Comparison of ENCODE assay signal across 8 cellular contexts in the genomic region with DNA sequence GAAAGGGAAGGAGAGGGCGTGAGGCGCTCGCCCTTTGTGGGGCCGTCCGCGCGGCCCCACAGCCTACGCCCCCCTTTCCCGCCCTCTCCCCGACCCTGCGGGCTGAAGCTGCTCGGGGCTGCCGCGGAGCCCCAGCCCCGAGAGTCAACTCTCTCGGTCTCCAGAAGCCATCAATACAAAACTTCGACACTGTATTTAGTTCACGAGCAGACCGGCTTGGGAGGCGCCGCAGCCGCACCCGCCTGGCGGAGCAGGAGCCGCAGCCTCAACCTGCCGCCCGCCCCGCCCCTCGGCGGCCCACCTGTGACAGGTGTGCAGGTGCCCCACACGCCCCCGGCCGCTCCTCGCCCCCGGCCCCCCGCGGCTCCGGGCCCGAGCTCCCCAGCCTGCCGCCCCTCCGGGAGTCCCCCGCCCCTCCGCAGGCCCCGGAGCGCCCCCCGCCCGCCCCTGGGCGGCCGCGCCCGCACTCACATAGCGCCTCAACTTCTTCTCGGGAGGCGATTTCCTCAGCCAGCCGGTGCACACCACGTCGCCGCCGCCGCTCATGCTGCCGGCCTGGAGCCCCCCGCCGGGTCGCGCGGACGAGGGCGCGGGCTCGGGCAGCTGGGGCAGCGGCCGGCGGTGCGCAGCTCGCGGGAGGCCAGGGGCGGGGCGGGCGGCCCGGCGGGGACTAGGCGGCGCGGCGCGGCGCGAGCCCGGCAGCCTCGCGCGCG. TPM values are rescaled to one million over a fixed set of nuclear protein-coding genes. Genes with fewer than 3 reads are reported as not detected.
DNase-seq lines count a peak whose midpoint lies in the region; ATAC-seq and TF ChIP-seq lines count a peak whose summit lies in the region.

A gene with protein sequence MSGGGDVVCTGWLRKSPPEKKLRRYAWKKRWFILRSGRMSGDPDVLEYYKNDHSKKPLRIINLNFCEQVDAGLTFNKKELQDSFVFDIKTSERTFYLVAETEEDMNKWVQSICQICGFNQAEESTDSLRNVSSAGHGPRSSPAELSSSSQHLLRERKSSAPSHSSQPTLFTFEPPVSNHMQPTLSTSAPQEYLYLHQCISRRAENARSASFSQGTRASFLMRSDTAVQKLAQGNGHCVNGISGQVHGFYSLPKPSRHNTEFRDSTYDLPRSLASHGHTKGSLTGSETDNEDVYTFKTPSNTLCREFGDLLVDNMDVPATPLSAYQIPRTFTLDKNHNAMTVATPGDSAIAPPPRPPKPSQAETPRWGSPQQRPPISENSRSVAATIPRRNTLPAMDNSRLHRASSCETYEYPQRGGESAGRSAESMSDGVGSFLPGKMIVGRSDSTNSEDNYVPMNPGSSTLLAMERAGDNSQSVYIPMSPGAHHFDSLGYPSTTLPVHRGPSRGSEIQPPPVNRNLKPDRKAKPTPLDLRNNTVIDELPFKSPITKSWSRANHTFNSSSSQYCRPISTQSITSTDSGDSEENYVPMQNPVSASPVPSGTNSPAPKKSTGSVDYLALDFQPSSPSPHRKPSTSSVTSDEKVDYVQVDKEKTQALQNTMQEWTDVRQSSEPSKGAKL (minus strand): TSS at position 646 of the 713 bp plus-strand sequence. CDS start 100 bp downstream, at position 546.

- peak; percentile 19 for ATAC-seq in GM19395 (IDR thresholded peaks at IDR 0.05; ENCODE audit: unreplicated experiment)
- ATAC-seq in activated T-helper 17 cell treated with anti-CD3 and anti-CD28 coated beads, Interleukin-2, amount 50 U/mL, for 72 hours (replicated peaks): peak; percentile 81
- ATAC-seq in gastroesophageal sphincter: no peak

- H3K4me1 ChIP-seq in HUES64 (ENCODE audit: insufficient read depth, low read length) (peaks cover 15% of the 10 kb centered on the region), gastroesophageal sphincter (peaks cover 0 to 59% (median 18%) of the 10 kb centered on the region in 3 donors), osteoblast (ENCODE audit: insufficient read depth, low read length) (peaks cover 37% of the 10 kb centered on the region)

- H3K27ac Mint-ChIP-seq in activated T-helper 17 cell treated with anti-CD3 and anti-CD28 coated beads, Interleukin-2, amount 50 U/mL, for 72 hours: peak within 1 kb of the TSS; percentile 89

- WGBS in HUES64: under 1% methylated on average over 92 of the region's 93 CpGs
- 5% methylated on average over 4 of the region's 93 CpGs; no CpG with 5 or more reads in 1 of the 2 donors for WGBS in gastroesophageal sphincter (ENCODE audit: low coverage in 1 of 2), 2 donors

- peak within 1 kb of the TSS; percentile 85 for H3K9ac ChIP-seq in HUES64 (ENCODE audit: low read depth, low read length)

- H3K9me3 ChIP-seq in HUES64 (ENCODE audit: insufficient read depth, low read depth, low read length) (no peaks in the 10 kb centered on the region), gastroesophageal sphincter (no peaks in the 10 kb centered on the region), osteoblast (ENCODE audit: low read depth, low read length) (no peaks in the 10 kb centered on the region)

- H3K27ac ChIP-seq in HUES64 (ENCODE audit: low read depth, low read length) (peak within 1 kb of the TSS; percentile 76), gastroesophageal sphincter (peak within 1 kb of the TSS; percentile 89 to 100 (median 94)), osteoblast (ENCODE audit: low read depth, low read length) (peak within 1 kb of the TSS; percentile 93)

- no peak for TF ChIP-seq CTCF in AG04449 (IDR thresholded peaks at IDR 0.05; ENCODE audit: insufficient read depth, low read length, missing control alignments)
- no peak for TF ChIP-seq CTCF in gastroesophageal sphincter (IDR thresholded peaks at IDR 0.05)
- TF ChIP-seq CTCF in osteoblast (IDR thresholded peaks at IDR 0.05; ENCODE audit: extremely low read depth, low read depth, low read length): no peak

- peaks cover 13% of the 10 kb centered on the region for H3K79me2 ChIP-seq in osteoblast (ENCODE audit: insufficient read depth, low read length)

- H3K27me3 Mint-ChIP-seq in activated T-helper 17 cell treated with anti-CD3 and anti-CD28 coated beads, Interleukin-2, amount 50 U/mL, for 72 hours: peaks cover 13% of the 10 kb centered on the region

- TF ChIP-seq EP300 in gastroesophageal sphincter (IDR thresholded peaks at IDR 0.05): no peak

- H4K20me1 ChIP-seq in osteoblast (ENCODE audit: insufficient read depth, low read length): no peaks in the 10 kb centered on the region

- H3K4me3 Mint-ChIP-seq in activated T-helper 17 cell treated with anti-CD3 and anti-CD28 coated beads, Interleukin-2, amount 50 U/mL, for 72 hours: peak within 1 kb of the TSS; percentile 87

- H2AFZ ChIP-seq in osteoblast (ENCODE audit: low read length): peak within 1 kb of the TSS; percentile 82

- POLR2A ChIA-PET in AG04449 (lab: Yijun Ruan, JAX): no interaction called here

- H3K27me3 ChIP-seq in HUES64 (ENCODE audit: insufficient read depth, low read length): peaks cover 16% of the 10 kb centered on the region
- H3K27me3 ChIP-seq in gastroesophageal sphincter: no peaks in the 10 kb centered on the region
- H3K27me3 ChIP-seq in osteoblast (ENCODE audit: insufficient read depth, low read length): no peaks in the 10 kb centered on the region

- H3K4me2 ChIP-seq in osteoblast (ENCODE audit: insufficient read depth, low read length): peak within 1 kb of the TSS; percentile 90

- H3K9me3 Mint-ChIP-seq in activated T-helper 17 cell treated with anti-CD3 and anti-CD28 coated beads, Interleukin-2, amount 50 U/mL, for 72 hours: no peaks in the 10 kb centered on the region

- peak in 1 of 2 donors; percentile 85 for TF ChIP-seq POLR2A in gastroesophageal sphincter (IDR thresholded peaks at IDR 0.05)

- peak within 1 kb of the TSS; percentile 74 for H3K4me3 ChIP-seq in AG04449 (ENCODE audit: low read depth, low read length)
- peak within 1 kb of the TSS; percentile 72 for H3K4me3 ChIP-seq in HUES64 (ENCODE audit: low read length)
- H3K4me3 ChIP-seq in gastroesophageal sphincter: peak within 1 kb of the TSS; percentile 77 to 98
- peak within 1 kb of the TSS; percentile 79 for H3K4me3 ChIP-seq in osteoblast (ENCODE audit: insufficient read depth, low read length)

- no peaks in the 10 kb centered on the region for H3K36me3 Mint-ChIP-seq in activated T-helper 17 cell treated with anti-CD3 and anti-CD28 coated beads, Interleukin-2, amount 50 U/mL, for 72 hours (ENCODE audit: low read depth)

- no peak for DNase-seq in AG04449 (ENCODE audit: low read depth, low spot score)
- DNase-seq in osteoblast (ENCODE audit: insufficient read length, low spot score, missing footprints): no peak
- no peak for DNase-seq in superior temporal gyrus (ENCODE audit: extremely low spot score)
- DNase-seq in HuH-7.5 (ENCODE audit: low spot score): no peak

- CTCF ChIA-PET in AG04449 (lab: Yijun Ruan, JAX): interaction anchor here (1.0 to 7.5 kb wide), 7 partner anchors 12 to 189 kb away, joined by 3 to 135 read pairs (median 25); no protein-coding TSS in a partner anchor

- H3K36me3 ChIP-seq in HUES64 (ENCODE audit: insufficient read depth, low read length) (no peaks in the 10 kb centered on the region), gastroesophageal sphincter (no peaks in the 10 kb centered on the region), osteoblast (ENCODE audit: insufficient read depth, low read length) (no peaks in the 10 kb centered on the region)

- peaks cover 20% of the 10 kb centered on the region for H3K4me1 Mint-ChIP-seq in activated T-helper 17 cell treated with anti-CD3 and anti-CD28 coated beads, Interleukin-2, amount 50 U/mL, for 72 hours

RNA-seq across cellular contexts. Expression of the gene that starts here (rescaled TPM):
- polyA plus RNA-seq in HUES64 (2013, experiment 1 of 2): 5.0 TPM
- polyA plus RNA-seq in HUES64 (2013, experiment 2 of 2): 6.5 TPM
- total RNA-seq in activated T-helper 17 cell treated with anti-CD3 and anti-CD28 coated beads, Interleukin-2, amount 50 U/mL, for 72 hours: 10 to 100 TPM in 1 of 2 donors, 1 to 10 TPM in 1; 6.5 to 11.4 TPM
- 10 to 100 TPM; 26.3 to 84.8 (median 26.6) TPM for total RNA-seq in gastroesophageal sphincter
- total RNA-seq in osteoblast: 18.3 and 18.5 TPM in 2 replicates
